Comparison of ENCODE assay signal across 1 cellular context in the genomic region with DNA sequence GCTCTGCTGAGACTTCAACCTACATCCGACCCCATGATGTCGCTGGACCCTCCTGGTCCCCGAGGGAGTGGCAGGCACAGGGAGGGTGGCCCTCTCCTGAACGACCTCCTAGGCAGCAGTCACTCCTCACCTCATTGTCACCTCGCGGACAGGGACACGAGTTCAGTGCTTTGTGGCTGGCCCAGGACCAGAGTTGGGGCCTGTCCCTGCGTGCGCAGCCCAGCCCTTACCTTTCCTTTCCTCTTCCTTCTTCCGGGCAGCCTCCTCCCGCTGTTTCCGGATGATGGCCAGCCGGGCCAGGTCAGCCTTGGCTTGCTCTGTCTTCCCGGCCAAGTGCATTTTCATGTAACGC.
TF ChIP-seq lines count a peak whose summit lies in the region.

No MANE protein-coding gene starts in this region.

TF ChIP-seq in GM23338, 12 proteins besides CTCF, POLR2A, EP300 and RAD21 (continued from another document):
- TF ChIP-seq NANOG (IDR thresholded peaks at IDR 0.05; ENCODE audit: borderline replicate concordance) = no peak
